Comparison of ENCODE assay signal across 17 cellular contexts in the genomic region with DNA sequence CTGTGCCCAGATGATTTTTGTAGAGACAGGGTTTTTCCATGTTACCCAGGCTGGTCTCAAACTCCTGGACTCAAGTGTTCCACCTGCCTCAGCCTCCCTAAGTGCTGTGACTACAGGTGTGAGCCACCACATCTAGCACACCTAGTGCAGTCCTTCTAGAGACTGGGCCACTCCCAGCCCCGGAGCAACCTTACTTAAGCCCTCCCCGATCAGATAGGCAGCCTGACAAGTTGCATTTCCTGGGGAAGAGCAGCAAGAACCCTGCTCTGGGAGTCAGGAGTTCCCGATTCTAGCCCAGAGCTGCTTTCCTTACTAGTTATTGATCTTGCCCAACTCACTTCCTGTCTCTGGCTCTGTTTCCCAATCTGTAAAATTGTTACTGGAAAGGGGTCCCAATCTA. TPM values are rescaled to one million over a fixed set of nuclear protein-coding genes. Genes with fewer than 3 reads are reported as not detected.
DNase-seq lines count a peak whose midpoint lies in the region; ATAC-seq and TF ChIP-seq lines count a peak whose summit lies in the region.
"Had no signal": no experiment of that assay in that cellular context is flagged by ENCODE, and none has a peak within 500 bp of the region (broad histone marks: within the 10 kb centered on the region; RNA-seq: fewer than 3 reads in every experiment).

No MANE protein-coding gene starts in this region.

- POLR2A ChIA-PET in IMR-90 (lab: Charles Lee; ENCODE audit: unreplicated experiment): no interaction called here
- POLR2A ChIA-PET in naive thymus-derived CD4-positive, alpha-beta T cell (lab: Charles Lee): interaction anchor here (0.7 kb wide), 1 partner anchor 12 kb away, joined by 4 read pairs; no protein-coding TSS in a partner anchor
- POLR2A ChIA-PET in HEK293T (lab: Yijun Ruan, JAX): no interaction called here

- peak overlapping the region in 1 of 11 experiments; percentile 8; a peak in 1 of 22 replicates for H3K9ac ChIP-seq in BLaER1 treated with 17β-estradiol and CSF1 and Interleukin-3, amounts not matched to agents 10 nM and 100 nM
- H3K9ac ChIP-seq in IMR-90 (ENCODE audit: low read depth, low read length) (no peak overlapping the region), endodermal cell (ENCODE audit: extremely low read depth, low read length, poor library complexity, severe bottlenecking) (no peak overlapping the region)

- no peaks in the 10 kb centered on the region for H3K27me3 ChIP-seq in BLaER1 treated with 17β-estradiol and CSF1 and Interleukin-3, amounts not matched to agents 10 nM and 100 nM
- H3K27me3 ChIP-seq in IMR-90 (ENCODE audit: control insufficient read depth, insufficient read depth, low read length) (no peaks in the 10 kb centered on the region), endodermal cell (ENCODE audit: control insufficient read depth, insufficient read depth, low read length, poor library complexity, severe bottlenecking) (no peaks in the 10 kb centered on the region)
- H3K27me3 ChIP-seq in naive thymus-derived CD4-positive, alpha-beta T cell (ENCODE audit: control insufficient read depth in 2 of 2, insufficient read depth in 2 of 2, low read length in 2 of 2): no peaks in the 10 kb centered on the region

- no peak overlapping the region for H4K5ac ChIP-seq in IMR-90 (ENCODE audit: low read depth, low read length)

- H3K4me1 Mint-ChIP-seq in endodermal cell: peaks cover 16% of the 10 kb centered on the region
- peaks cover 23 to 44% (median 39%) of the 10 kb centered on the region in 7 donors for H3K4me1 Mint-ChIP-seq in naive thymus-derived CD4-positive, alpha-beta T cell

- no peak overlapping the region for H3K27ac Mint-ChIP-seq in endodermal cell
- peak overlapping the region in 5 of 9 donors; percentile 36 to 85 (median 81) for H3K27ac Mint-ChIP-seq in naive thymus-derived CD4-positive, alpha-beta T cell

- H3K36me3 ChIP-seq in BLaER1 treated with 17β-estradiol and CSF1 and Interleukin-3, amounts not matched to agents 10 nM and 100 nM: peaks cover 0 to 2% (median 0%) of the 10 kb centered on the region in 11 experiments; a peak in 2 of 22 replicates
- H3K36me3 ChIP-seq in IMR-90 (ENCODE audit: control insufficient read depth, insufficient read depth, low read length) (no peaks in the 10 kb centered on the region), endodermal cell (ENCODE audit: control insufficient read depth, insufficient read depth, low read length) (no peaks in the 10 kb centered on the region)
- H3K36me3 ChIP-seq in naive thymus-derived CD4-positive, alpha-beta T cell (ENCODE audit: control insufficient read depth in 2 of 3, insufficient read depth in 3 of 3, low read length in 3 of 3): no peaks in the 10 kb centered on the region

- H3K9me3 Mint-ChIP-seq in endodermal cell: peaks cover 13% of the 10 kb centered on the region
- H3K9me3 Mint-ChIP-seq in naive thymus-derived CD4-positive, alpha-beta T cell: no peaks in the 10 kb centered on the region
- H3K9me3 Mint-ChIP-seq: CD4-positive, CD25-positive, alpha-beta regulatory T cell had no signal

- intact Hi-C loops in IMR-90 (cut with micrococcal nuclease): loop anchor here (5.0 to 10.0 kb wide), 3 partner anchors 307 to 567 kb away; no protein-coding TSS in a partner anchor
- intact Hi-C loops in naive thymus-derived CD4-positive, alpha-beta T cell (cut with micrococcal nuclease): loop anchor here in 1 of 2 donors (5.0 kb wide), 1 partner anchor 412 kb away; no protein-coding TSS in a partner anchor

- 75% methylated on average over 2 of the region's 3 CpGs; no CpG with 5 or more reads in 1 of the 2 experiments for WGBS in IMR-90 (ENCODE audit: extremely low coverage in 2 of 2, insufficient read length in 1 of 2), 2 experiments
- WGBS in endodermal cell (ENCODE audit: insufficient coverage in 1 of 2, insufficient read length in 1 of 2), 2 experiments: 92 to 97% methylated on average over 2 to 3 of the region's 3 CpGs

- no peak overlapping the region for H3K4me3 Mint-ChIP-seq in endodermal cell
- peak overlapping the region in 3 of 10 donors; percentile 9 to 45 (median 27) for H3K4me3 Mint-ChIP-seq in naive thymus-derived CD4-positive, alpha-beta T cell
- H3K4me3 Mint-ChIP-seq: CD4-positive, CD25-positive, alpha-beta regulatory T cell had no signal

- no peak for ATAC-seq in IMR-90 (ENCODE audit: low read depth)
- ATAC-seq in naive thymus-derived CD4-positive, alpha-beta T cell: no peak
- no peak for ATAC-seq in activated CD4-positive, CD25-positive, alpha-beta regulatory T cell treated with anti-CD3 and anti-CD28 coated beads, Interleukin-2, amount 50 U/mL, for 24 hours
- ATAC-seq: PC-3, Right ventricle myocardium inferior had no signal

- peak overlapping the region; percentile 49 for H2AK5ac ChIP-seq in IMR-90 (ENCODE audit: low read depth, low read length)

- H2AFZ ChIP-seq in IMR-90 (replicated peaks; ENCODE audit: low read length, poor library complexity): no peak overlapping the region

- peaks cover 14% of the 10 kb centered on the region; the same call in 1 of the 2 replicates for H3K9me1 ChIP-seq in IMR-90 (ENCODE audit: insufficient read depth, low read length)

- 0 out of 2 replicates have a peak overlapping the region, but pooled peaks have one; percentile 29 for H3K4ac ChIP-seq in IMR-90 (ENCODE audit: low read depth, low read length)

- TF ChIP-seq POLR2A in IMR-90 (IDR thresholded peaks at IDR 0.05; ENCODE audit: low read depth, low read length): no peak

- no peak overlapping the region for H4K91ac ChIP-seq in IMR-90 (ENCODE audit: insufficient read depth, low read depth, low read length)

- no peak overlapping the region; the same call in 1 of the 2 replicates for H2BK120ac ChIP-seq in IMR-90 (ENCODE audit: low read depth, low read length)

- no peak overlapping the region for H3K4me3 ChIP-seq in BLaER1 treated with 17β-estradiol and CSF1 and Interleukin-3, amounts not matched to agents 10 nM and 100 nM
- no peak overlapping the region for H3K4me3 ChIP-seq in IMR-90 (ENCODE audit: insufficient read depth, low read depth, low read length)
- peak overlapping the region; percentile 23 for H3K4me3 ChIP-seq in endodermal cell (ENCODE audit: low read length)
- no peak overlapping the region for H3K4me3 ChIP-seq in naive thymus-derived CD4-positive, alpha-beta T cell (ENCODE audit: low read length)

- H3K79me1 ChIP-seq in IMR-90 (ENCODE audit: low read depth in 1 of 2, low read length in 2 of 2): peaks cover 0 to 9% of the 10 kb centered on the region in 2 experiments; a peak in 2 of 4 replicates

- H3K23ac ChIP-seq in IMR-90 (ENCODE audit: low read depth, low read length): no peak overlapping the region

- no peak overlapping the region for H4K8ac ChIP-seq in IMR-90 (ENCODE audit: low read depth in 2 of 2, low read length in 2 of 2)

- in situ Hi-C loops in IMR-90 (cut with MboI; ENCODE audit: low sequenced_read_pairs): loop anchor here (5.0 to 10.0 kb wide), 2 partner anchors 102 to 304 kb away; no protein-coding TSS in a partner anchor

- CTCF ChIA-PET in IMR-90 (lab: Yijun Ruan, JAX) (no interaction called here), HEK293T (lab: Yijun Ruan, JAX) (interaction anchor here (0.6 to 1.7 kb wide), 2 partner anchors 11 to 1142 kb away, joined by 3 to 11 read pairs; no protein-coding TSS in a partner anchor)
- CTCF ChIA-PET in naive thymus-derived CD4-positive, alpha-beta T cell (lab: Charles Lee): interaction anchor here (0.6 to 2.2 kb wide), 2 partner anchors 12 to 213 kb away, joined by 3 to 7 read pairs; no protein-coding TSS in a partner anchor

- H3K14ac ChIP-seq in IMR-90 (replicated peaks; ENCODE audit: low read depth, low read length): no peak overlapping the region

- no peak overlapping the region for H3K56ac ChIP-seq in IMR-90 (ENCODE audit: extremely low read depth, insufficient read depth, low read length)

- no peak overlapping the region for H2BK20ac ChIP-seq in IMR-90 (ENCODE audit: low read depth, low read length)

- no peaks in the 10 kb centered on the region for H4K20me1 ChIP-seq in BLaER1 treated with 17β-estradiol and CSF1 and Interleukin-3, amounts not matched to agents 10 nM and 100 nM
- H4K20me1 ChIP-seq in IMR-90 (ENCODE audit: insufficient read depth, low read length): no peaks in the 10 kb centered on the region

- H3K27me3 Mint-ChIP-seq in endodermal cell (ENCODE audit: insufficient read depth): peaks cover 2% of the 10 kb centered on the region
- peaks cover 0 to 11% (median 0%) of the 10 kb centered on the region in 5 donors for H3K27me3 Mint-ChIP-seq in naive thymus-derived CD4-positive, alpha-beta T cell

- no peak overlapping the region for H3K18ac ChIP-seq in IMR-90 (ENCODE audit: low read depth, low read length)

- no peak for DNase-seq in IMR-90
- no peak for DNase-seq in endodermal cell
- no peak for DNase-seq in naive thymus-derived CD4-positive, alpha-beta T cell
- no peak for DNase-seq in HEK293T (ENCODE audit: extremely low spot score)
- no peak for DNase-seq in D341Med (ENCODE audit: low spot score)
- DNase-seq: AML-193; Calu3; CD4-positive, CD25-positive, alpha-beta regulatory T cell; DMS79; HCEC 1CT; KG1; MM.1S; NCI-H1694 treated with DMSO at 0.1 percent for 48 hours; PC-3 had no signal

- no peak for TF ChIP-seq RAD21 in IMR-90 (IDR thresholded peaks at IDR 0.05; ENCODE audit: low read length)

- H3K27ac ChIP-seq in BLaER1 treated with 17β-estradiol and CSF1 and Interleukin-3, amounts not matched to agents 10 nM and 100 nM: peak overlapping the region in 1 of 11 experiments; percentile 21; a peak in 1 of 22 replicates
- no peak overlapping the region for H3K27ac ChIP-seq in IMR-90 (ENCODE audit: insufficient read depth, low read length)
- H3K27ac ChIP-seq in endodermal cell (ENCODE audit: low read depth, low read length): no peak overlapping the region
- H3K27ac ChIP-seq in naive thymus-derived CD4-positive, alpha-beta T cell (ENCODE audit: low read depth, low read length): no peak overlapping the region

- peak overlapping the region in 8 of 11 experiments; percentile 14 to 89 (median 84); a peak in 13 of 22 replicates for H3K4me2 ChIP-seq in BLaER1 treated with 17β-estradiol and CSF1 and Interleukin-3, amounts not matched to agents 10 nM and 100 nM
- no peak overlapping the region for H3K4me2 ChIP-seq in IMR-90 (ENCODE audit: low read depth, low read length)

- peaks cover 43 to 71% (median 62%) of the 10 kb centered on the region in 10 experiments for H3K4me1 ChIP-seq in BLaER1 treated with 17β-estradiol and CSF1 and Interleukin-3, amounts not matched to agents 10 nM and 100 nM
- H3K4me1 ChIP-seq in IMR-90 (ENCODE audit: control insufficient read depth, insufficient read depth, low read length) (peaks cover 21% of the 10 kb centered on the region), endodermal cell (ENCODE audit: control insufficient read depth, insufficient read depth, low read length) (peaks cover 4% of the 10 kb centered on the region)
- peaks cover 33 to 38% of the 10 kb centered on the region in 2 donors for H3K4me1 ChIP-seq in naive thymus-derived CD4-positive, alpha-beta T cell (ENCODE audit: control insufficient read depth in 2 of 2, insufficient read depth in 2 of 2, low read length in 2 of 2)

- dilution Hi-C loops in IMR-90 (cut with HindIII; ENCODE audit: low sequenced_read_pairs, unreplicated experiment): no loop called here

- H3K36me3 Mint-ChIP-seq in endodermal cell (ENCODE audit: low read depth): no peaks in the 10 kb centered on the region
- H3K36me3 Mint-ChIP-seq in naive thymus-derived CD4-positive, alpha-beta T cell: no peaks in the 10 kb centered on the region
- H3K36me3 Mint-ChIP-seq: CD4-positive, CD25-positive, alpha-beta regulatory T cell had no signal

- H3K9me3 ChIP-seq in BLaER1 treated with 17β-estradiol and CSF1 and Interleukin-3, amounts not matched to agents 10 nM and 100 nM (replicated peaks in 1 of 11): no peaks in the 10 kb centered on the region
- H3K9me3 ChIP-seq in IMR-90 (ENCODE audit: control insufficient read depth, insufficient read depth, low read length) (no peaks in the 10 kb centered on the region), endodermal cell (ENCODE audit: control insufficient read depth, low read length) (peaks cover 13% of the 10 kb centered on the region)
- no peaks in the 10 kb centered on the region for H3K9me3 ChIP-seq in naive thymus-derived CD4-positive, alpha-beta T cell (ENCODE audit: control insufficient read depth in 2 of 3, low read length in 3 of 3)

- H2BK5ac ChIP-seq in IMR-90 (ENCODE audit: low read depth, low read length, poor library complexity, severe bottlenecking): no peak overlapping the region

- TF ChIP-seq CTCF in IMR-90 (conservative IDR thresholded peaks at IDR 0.05; ENCODE audit: low read depth, low read length): no peak
- TF ChIP-seq CTCF in endodermal cell (conservative IDR thresholded peaks at IDR 0.05): no peak

- no TSS peak for BruUV-seq in IMR-90 (replicated peaks; lab: Mats Ljungman, UMichigan)

- no peak overlapping the region for H2AK9ac ChIP-seq in IMR-90 (replicated peaks; ENCODE audit: low read depth, low read length, poor library complexity)

- H2BK15ac ChIP-seq in IMR-90 (ENCODE audit: low read depth, low read length): no peak overlapping the region; the same call in 2 of the 3 replicates

RNA-seq across cellular contexts. Expression of a gene that starts 7.0 kb away (rescaled TPM):
- total RNA-seq in IMR-90 (2012; rRNA removed): 6.5 and 7.5 TPM in 2 replicates
- polyA plus RNA-seq in IMR-90 (2012; rRNA removed): 29.2 TPM in 2 replicates
- 17.3 and 46.5 TPM in 2 replicates for polyA plus RNA-seq in IMR-90 (2012; cell fraction: cytosol; rRNA removed)
- polyA plus RNA-seq in IMR-90 (2012; cell fraction: nucleus; rRNA removed; ENCODE audit: low replicate concordance): 42.7 and 138 TPM in 2 replicates
- 10 to 100 TPM; 29.1 to 31.5 TPM for total RNA-seq in endodermal cell
- polyA plus RNA-seq in endodermal cell (2013, experiment 1 of 2): 15.7 TPM
- polyA plus RNA-seq in endodermal cell (2013, experiment 2 of 2): 13.6 TPM
- total RNA-seq in naive thymus-derived CD4-positive, alpha-beta T cell: 10 to 100 TPM; 18.0 to 27.1 (median 22.3) TPM
- polyA plus RNA-seq in naive thymus-derived CD4-positive, alpha-beta T cell: 10 to 100 TPM in 1 of 2 donors, 1 to 10 TPM in 1; 6.6 to 17.6 TPM

RNA-seq across cellular contexts. Expression of a gene that starts 23.7 kb away (rescaled TPM):
- total RNA-seq in IMR-90 (2012; rRNA removed) (0.56 and 0.72 TPM in 2 replicates), endodermal cell (1 to 10 TPM; 2.4 to 2.8 TPM)
- polyA plus RNA-seq in IMR-90 (2012; rRNA removed): 1.4 and 2.9 TPM in 2 replicates
- polyA plus RNA-seq in IMR-90 (2012; cell fraction: cytosol; rRNA removed): 1.4 and 2.6 TPM in 2 replicates
- 1.5 and 3.3 TPM in 2 replicates for polyA plus RNA-seq in IMR-90 (2012; cell fraction: nucleus; rRNA removed; ENCODE audit: low replicate concordance)
- polyA plus RNA-seq in endodermal cell (2013, experiment 1 of 2): 2.1 TPM
- polyA plus RNA-seq in endodermal cell (2013, experiment 2 of 2): 1.2 TPM
- 1 to 10 TPM; 1.2 to 2.2 (median 1.9) TPM for total RNA-seq in naive thymus-derived CD4-positive, alpha-beta T cell
- under 1 TPM; 0.39 to 0.59 TPM for polyA plus RNA-seq in naive thymus-derived CD4-positive, alpha-beta T cell

RNA-seq across cellular contexts. Expression of a gene that starts 32.9 kb away (rescaled TPM):
- total RNA-seq in IMR-90 (2012; rRNA removed) (9.7 and 10.6 TPM in 2 replicates), endodermal cell (10 to 100 TPM; 97.7 to 99.4 TPM)
- 44.0 and 46.6 TPM in 2 replicates for polyA plus RNA-seq in IMR-90 (2012; rRNA removed)
- polyA plus RNA-seq in IMR-90 (2012; cell fraction: cytosol; rRNA removed): 32.3 and 40.6 TPM in 2 replicates
- polyA plus RNA-seq in IMR-90 (2012; cell fraction: nucleus; rRNA removed; ENCODE audit: low replicate concordance): 76.9 and 130 TPM in 2 replicates
- polyA plus RNA-seq in endodermal cell (2013, experiment 1 of 2): 75.8 TPM
- polyA plus RNA-seq in endodermal cell (2013, experiment 2 of 2): 59.8 TPM
- total RNA-seq in naive thymus-derived CD4-positive, alpha-beta T cell: 10 to 100 TPM; 45.3 to 76.9 (median 64.5) TPM
- 10 to 100 TPM; 56.0 to 59.2 TPM for polyA plus RNA-seq in naive thymus-derived CD4-positive, alpha-beta T cell

RNA-seq across cellular contexts. Expression of a gene that starts 37.8 kb away (rescaled TPM):
- total RNA-seq in IMR-90 (2012; rRNA removed) (37.5 and 37.8 TPM in 2 replicates), endodermal cell (10 to 100 TPM; 37.1 to 38.5 TPM)
- polyA plus RNA-seq in IMR-90 (2012; rRNA removed): 45.5 and 45.6 TPM in 2 replicates
- 17.2 and 19.2 TPM in 2 replicates for polyA plus RNA-seq in IMR-90 (2012; cell fraction: cytosol; rRNA removed)
- 115 and 123 TPM in 2 replicates for polyA plus RNA-seq in IMR-90 (2012; cell fraction: nucleus; rRNA removed; ENCODE audit: low replicate concordance)
- polyA plus RNA-seq in endodermal cell (2013, experiment 1 of 2): 38.7 TPM
- polyA plus RNA-seq in endodermal cell (2013, experiment 2 of 2): 34.2 TPM
- total RNA-seq in naive thymus-derived CD4-positive, alpha-beta T cell: 10 to 100 TPM; 35.3 to 73.9 (median 65.1) TPM
- 10 to 100 TPM; 28.1 to 46.8 TPM for polyA plus RNA-seq in naive thymus-derived CD4-positive, alpha-beta T cell

RNA-seq across cellular contexts. Expression of a gene that starts 48.5 kb away (rescaled TPM):
- total RNA-seq in IMR-90 (2012; rRNA removed) (5.6 and 8.9 TPM in 2 replicates), endodermal cell (10 to 100 TPM; 27.8 to 38.6 TPM)
- polyA plus RNA-seq in IMR-90 (2012; rRNA removed): 9.8 and 11.1 TPM in 2 replicates
- 2.9 and 5.3 TPM in 2 replicates for polyA plus RNA-seq in IMR-90 (2012; cell fraction: cytosol; rRNA removed)
- 6.5 and 20.3 TPM in 2 replicates for polyA plus RNA-seq in IMR-90 (2012; cell fraction: nucleus; rRNA removed; ENCODE audit: low replicate concordance)
- polyA plus RNA-seq in endodermal cell (2013, experiment 1 of 2): 29.5 TPM
- 27.7 TPM for polyA plus RNA-seq in endodermal cell (2013, experiment 2 of 2)
- total RNA-seq in naive thymus-derived CD4-positive, alpha-beta T cell: 10 to 100 TPM in 1 of 5 experiments, 1 to 10 TPM in 4; 2.7 to 14.0 (median 5.2) TPM
- polyA plus RNA-seq in naive thymus-derived CD4-positive, alpha-beta T cell: 1 to 10 TPM; 1.3 to 1.6 TPM
